In genomic region chr11:72000591-72000867, GRCh38 we compare ENCODE assay signal across 23 cellular contexts. TPM values are rescaled to one million over a fixed set of nuclear protein-coding genes. Genes with fewer than 3 reads are reported as not detected.
A peak's percentile ranks its signal among the peaks of the same experiment; 100 is the strongest.
DNase-seq lines count a peak whose midpoint lies in the region; ATAC-seq, FAIRE-seq and TF ChIP-seq lines count a peak whose summit lies in the region.
"Had no signal": no experiment of that assay in that cellular context is flagged by ENCODE, and none has a peak within 500 bp of the region (broad histone marks: within the 10 kb centered on the region; RNA-seq: fewer than 3 reads in every experiment).

No MANE protein-coding gene starts in this region.

- H3K9ac ChIP-seq in IMR-90 (ENCODE audit: low read depth, low read length) = no peak overlapping the region
- H3K9ac ChIP-seq in kidney (ENCODE audit: low read length in 2 of 2) = no peak overlapping the region

- TF ChIP-seq CTCF in CD8-positive, alpha-beta T cell (IDR thresholded peaks at IDR 0.05) = no peak
- no peak for TF ChIP-seq CTCF in IMR-90 (conservative IDR thresholded peaks at IDR 0.05; ENCODE audit: low read depth, low read length)
- TF ChIP-seq CTCF in kidney (IDR thresholded peaks at IDR 0.05; ENCODE audit: borderline replicate concordance, extremely low read depth, insufficient read depth) = no peak

- H2AFZ ChIP-seq in IMR-90 (replicated peaks; ENCODE audit: low read length, poor library complexity) = no peak overlapping the region

- no peak overlapping the region for H3K4ac ChIP-seq in IMR-90 (ENCODE audit: low read depth, low read length)

- H2AK5ac ChIP-seq in IMR-90 (ENCODE audit: low read depth, low read length) = no peak overlapping the region

- no peak overlapping the region for H3K18ac ChIP-seq in IMR-90 (ENCODE audit: low read depth, low read length)

- H3K9me3 ChIP-seq in CD8-positive, alpha-beta T cell (ENCODE audit: low read length) = no peaks in the 10 kb centered on the region
- H3K9me3 ChIP-seq in IMR-90 (ENCODE audit: control insufficient read depth, insufficient read depth, low read length) (no peaks in the 10 kb centered on the region), kidney (ENCODE audit: control insufficient read depth in 1 of 2, low read length in 2 of 2) (no peaks in the 10 kb centered on the region)
- H3K9me3 ChIP-seq: Peyer's patch, suprapubic skin had no signal

- H3K4me2 ChIP-seq in IMR-90 (ENCODE audit: low read depth, low read length) = no peak overlapping the region

- dilution Hi-C loops in IMR-90 (cut with HindIII; ENCODE audit: low sequenced_read_pairs, unreplicated experiment) = no loop called here

- no peak overlapping the region for H2BK120ac ChIP-seq in IMR-90 (ENCODE audit: low read depth, low read length)

- no peaks in the 10 kb centered on the region for H3K9me3 Mint-ChIP-seq in CD8-positive, alpha-beta T cell
- H3K9me3 Mint-ChIP-seq in stimulated activated naive B cell treated with anti-CD40 and anti-IgM and Interleukin-4, amounts not matched to agents 10 μg/mL and 1 μg/mL and 100 μg/mL, for 72 hours = peaks cover 3 to 4% of the 10 kb centered on the region in 2 donors
- H3K9me3 Mint-ChIP-seq: mesothelial cell of epicardium had no signal

- CTCF ChIA-PET in CD8-positive, alpha-beta T cell (lab: Charles Lee) = interaction anchor here (2.3 kb wide), 1 partner anchor 23 kb away, joined by 12 read pairs; no protein-coding TSS in a partner anchor
- CTCF ChIA-PET in IMR-90 (lab: Yijun Ruan, JAX) = interaction anchor here (1.0 kb wide), 1 partner anchor 25 kb away, joined by 4 read pairs; no protein-coding TSS in a partner anchor

- POLR2A ChIA-PET in CD8-positive, alpha-beta T cell (lab: Charles Lee) = no interaction called here
- POLR2A ChIA-PET in IMR-90 (lab: Charles Lee; ENCODE audit: unreplicated experiment) = no interaction called here

- peaks cover 24% of the 10 kb centered on the region for H3K4me1 ChIP-seq in CD8-positive, alpha-beta T cell (ENCODE audit: insufficient read depth, low read length)
- H3K4me1 ChIP-seq in IMR-90 (ENCODE audit: control insufficient read depth, insufficient read depth, low read length) (peaks cover 6% of the 10 kb centered on the region), kidney (ENCODE audit: control insufficient read depth in 1 of 2, insufficient read depth in 1 of 2, low read depth in 1 of 2, low read length in 2 of 2) (peaks cover 12 to 20% of the 10 kb centered on the region in 2 donors)

- DNase-seq in CD8-positive, alpha-beta T cell = no peak
- DNase-seq in IMR-90 = no peak
- peak; percentile 69 for DNase-seq in kidney
- no peak for DNase-seq in stimulated activated naive B cell treated with anti-CD40 and anti-IgM and Interleukin-4, amounts not matched to agents 10 μg/mL and 1 μg/mL and 100 μg/mL, for 72 hours
- no peak for DNase-seq in HPDE6-E6E7 (ENCODE audit: extremely low spot score)
- no peak for DNase-seq in stimulated activated CD8-positive, alpha-beta memory T cell treated with anti-CD3 and anti-CD28 coated beads, Interleukin-4, amount 100 ng/mL, for 48 hours
- DNase-seq: activated CD4-positive, alpha-beta T cell treated with anti-CD3 and anti-CD28 coated beads, Interleukin-2, amount 50 U/mL, for 4 hours; anterior cingulate cortex; DMS79; glutamatergic neuron; left cardiac atrium; NCI-H1417; NCI-H524; Peyer's patch; small intestine; stimulated activated CD4-positive, alpha-beta T cell treated with anti-CD3 and anti-CD28 coated beads, Interleukin-4, amount 100 ng/mL, for 24 hours; T-helper 2 cell; WERI-Rb-1 had no signal

- no peak overlapping the region for H2BK20ac ChIP-seq in IMR-90 (ENCODE audit: low read depth, low read length)

- H3K4me1 Mint-ChIP-seq in CD8-positive, alpha-beta T cell (ENCODE audit: low read depth) = peaks cover 31% of the 10 kb centered on the region
- H3K4me1 Mint-ChIP-seq in stimulated activated naive B cell treated with anti-CD40 and anti-IgM and Interleukin-4, amounts not matched to agents 10 μg/mL and 1 μg/mL and 100 μg/mL, for 72 hours = peaks cover 53 to 72% of the 10 kb centered on the region in 2 donors

- H2AK9ac ChIP-seq in IMR-90 (replicated peaks; ENCODE audit: low read depth, low read length, poor library complexity) = peak overlapping the region; percentile 29

- no peak overlapping the region for H3K4me3 ChIP-seq in CD8-positive, alpha-beta T cell (ENCODE audit: low read depth, low read length)
- H3K4me3 ChIP-seq in IMR-90 (ENCODE audit: insufficient read depth, low read depth, low read length) (no peak overlapping the region), kidney (ENCODE audit: low read length in 2 of 2) (no peak overlapping the region)
- H3K4me3 ChIP-seq: Peyer's patch, suprapubic skin had no signal

- no peak overlapping the region for H2BK15ac ChIP-seq in IMR-90 (ENCODE audit: low read depth, low read length)

- no peak overlapping the region for H3K4me3 Mint-ChIP-seq in CD8-positive, alpha-beta T cell
- peak overlapping the region in 1 of 2 donors; percentile 13 for H3K4me3 Mint-ChIP-seq in stimulated activated naive B cell treated with anti-CD40 and anti-IgM and Interleukin-4, amounts not matched to agents 10 μg/mL and 1 μg/mL and 100 μg/mL, for 72 hours
- H3K4me3 Mint-ChIP-seq: mesothelial cell of epicardium had no signal

- H3K36me3 Mint-ChIP-seq in CD8-positive, alpha-beta T cell = peaks cover 65% of the 10 kb centered on the region
- H3K36me3 Mint-ChIP-seq in stimulated activated naive B cell treated with anti-CD40 and anti-IgM and Interleukin-4, amounts not matched to agents 10 μg/mL and 1 μg/mL and 100 μg/mL, for 72 hours = peaks cover 64 to 89% of the 10 kb centered on the region in 2 donors

- WGBS in IMR-90 (ENCODE audit: extremely low coverage in 2 of 2, insufficient read length in 1 of 2), 2 experiments = no CpG with 5 or more reads among the region's 4 CpGs

- peaks cover 26% of the 10 kb centered on the region for H4K20me1 ChIP-seq in IMR-90 (ENCODE audit: insufficient read depth, low read length)

- peaks cover 6% of the 10 kb centered on the region for H3K9me1 ChIP-seq in IMR-90 (ENCODE audit: insufficient read depth, low read length)

- FAIRE-seq in kidney (lab: Jason Lieb, UNC) = no peak
- FAIRE-seq: colon, small intestine had no signal

- H4K5ac ChIP-seq in IMR-90 (ENCODE audit: low read depth, low read length) = no peak overlapping the region

- in situ Hi-C loops in IMR-90 (cut with MboI; ENCODE audit: low sequenced_read_pairs) = no loop called here

- peaks cover 3 to 15% of the 10 kb centered on the region in 2 experiments; a peak in 2 of 4 replicates for H3K79me1 ChIP-seq in IMR-90 (ENCODE audit: low read depth in 1 of 2, low read length in 2 of 2)

- no peak for TF ChIP-seq RAD21 in IMR-90 (IDR thresholded peaks at IDR 0.05; ENCODE audit: low read length)

- BruUV-seq in IMR-90 (replicated peaks; lab: Mats Ljungman, UMichigan) = no TSS peak

- peak overlapping the region; percentile 95 for H3K27ac Mint-ChIP-seq in CD8-positive, alpha-beta T cell
- H3K27ac Mint-ChIP-seq in stimulated activated naive B cell treated with anti-CD40 and anti-IgM and Interleukin-4, amounts not matched to agents 10 μg/mL and 1 μg/mL and 100 μg/mL, for 72 hours = peak overlapping the region; percentile 69
- H3K27ac Mint-ChIP-seq: mesothelial cell of epicardium had no signal

- no peak overlapping the region for H4K8ac ChIP-seq in IMR-90 (ENCODE audit: low read depth in 2 of 2, low read length in 2 of 2)

- no peak for TF ChIP-seq POLR2A in IMR-90 (IDR thresholded peaks at IDR 0.05; ENCODE audit: low read depth, low read length)

- no peak overlapping the region for H4K91ac ChIP-seq in IMR-90 (ENCODE audit: insufficient read depth, low read depth, low read length)

- no peak overlapping the region for H3K27ac ChIP-seq in CD8-positive, alpha-beta T cell (ENCODE audit: low read depth, low read length)
- H3K27ac ChIP-seq in IMR-90 (ENCODE audit: insufficient read depth, low read length) (no peak overlapping the region), kidney (ENCODE audit: low read depth in 2 of 2, low read length in 2 of 2) (peak overlapping the region in 1 of 2 donors; percentile 8)
- H3K27ac ChIP-seq: suprapubic skin, WERI-Rb-1 had no signal

- peaks cover 32% of the 10 kb centered on the region for H3K36me3 ChIP-seq in CD8-positive, alpha-beta T cell (ENCODE audit: insufficient read depth, low read length)
- H3K36me3 ChIP-seq in IMR-90 (ENCODE audit: control insufficient read depth, insufficient read depth, low read length) (peaks cover 50% of the 10 kb centered on the region), kidney (ENCODE audit: control insufficient read depth in 1 of 2, insufficient read depth in 2 of 2, low read length in 2 of 2) (peaks cover 28 to 31% of the 10 kb centered on the region in 2 donors)

- no peak overlapping the region for H2BK5ac ChIP-seq in IMR-90 (ENCODE audit: low read depth, low read length, poor library complexity, severe bottlenecking)

- H3K23ac ChIP-seq in IMR-90 (ENCODE audit: low read depth, low read length) = no peak overlapping the region

- intact Hi-C loops in CD8-positive, alpha-beta T cell (cut with DNase I, micrococcal nuclease) = no loop called here
- intact Hi-C loops in IMR-90 (cut with micrococcal nuclease) (no loop called here), kidney (cut with DNase I) (no loop called here)

- H3K56ac ChIP-seq in IMR-90 (ENCODE audit: extremely low read depth, insufficient read depth, low read length) = no peak overlapping the region

- H3K27me3 ChIP-seq in CD8-positive, alpha-beta T cell (ENCODE audit: insufficient read depth, low read length) = no peaks in the 10 kb centered on the region
- no peaks in the 10 kb centered on the region for H3K27me3 ChIP-seq in IMR-90 (ENCODE audit: control insufficient read depth, insufficient read depth, low read length)
- H3K27me3 ChIP-seq: Peyer's patch, suprapubic skin had no signal

- ATAC-seq in CD8-positive, alpha-beta T cell = no peak
- ATAC-seq in IMR-90 (ENCODE audit: low read depth) = no peak
- no peak for ATAC-seq in stimulated activated naive B cell treated with anti-CD40 and anti-IgM and Interleukin-4, amounts not matched to agents 10 μg/mL and 1 μg/mL and 100 μg/mL, for 72 hours (replicated peaks)
- ATAC-seq in HG03439 (IDR thresholded peaks at IDR 0.05; ENCODE audit: unreplicated experiment) = no peak
- ATAC-seq: HCT116, left cardiac atrium had no signal

- H3K14ac ChIP-seq in IMR-90 (replicated peaks; ENCODE audit: low read depth, low read length) = no peak overlapping the region

- no peaks in the 10 kb centered on the region for H3K27me3 Mint-ChIP-seq in CD8-positive, alpha-beta T cell (ENCODE audit: low read depth)
- no peaks in the 10 kb centered on the region for H3K27me3 Mint-ChIP-seq in stimulated activated naive B cell treated with anti-CD40 and anti-IgM and Interleukin-4, amounts not matched to agents 10 μg/mL and 1 μg/mL and 100 μg/mL, for 72 hours

TF ChIP-seq in IMR-90, 13 proteins besides CTCF, POLR2A, EP300 and RAD21 (continues in another document):
- TF ChIP-seq RCOR1 (IDR thresholded peaks at IDR 0.05; ENCODE audit: insufficient replicate concordance, low read length) (no peak), MAFK (IDR thresholded peaks at IDR 0.05; ENCODE audit: low read depth, low read length) (no peak)

RNA-seq across cellular contexts. Expression of gene IL18BP, which starts 1.8 kb away (rescaled TPM):
- 10 to 100 TPM; 13.7 to 13.8 TPM for total RNA-seq in CD8-positive, alpha-beta T cell
- 0.83 and 0.90 TPM in 2 replicates for total RNA-seq in IMR-90 (2012; rRNA removed)
- polyA plus RNA-seq in IMR-90 (2012; rRNA removed) = 3.2 and 3.7 TPM in 2 replicates
- 0.55 and 0.79 TPM in 2 replicates for polyA plus RNA-seq in IMR-90 (2012; cell fraction: cytosol; rRNA removed)
- polyA plus RNA-seq in IMR-90 (2012; cell fraction: nucleus; rRNA removed; ENCODE audit: low replicate concordance) = 41.8 and 42.5 TPM in 2 replicates
- total RNA-seq in kidney = 19.5 TPM
- polyA plus RNA-seq in kidney (ENCODE audit: insufficient read depth, low read depth, low replicate concordance) = 21.1 TPM
